30 cellular contexts compared by ENCODE assay signal in the genomic region with DNA sequence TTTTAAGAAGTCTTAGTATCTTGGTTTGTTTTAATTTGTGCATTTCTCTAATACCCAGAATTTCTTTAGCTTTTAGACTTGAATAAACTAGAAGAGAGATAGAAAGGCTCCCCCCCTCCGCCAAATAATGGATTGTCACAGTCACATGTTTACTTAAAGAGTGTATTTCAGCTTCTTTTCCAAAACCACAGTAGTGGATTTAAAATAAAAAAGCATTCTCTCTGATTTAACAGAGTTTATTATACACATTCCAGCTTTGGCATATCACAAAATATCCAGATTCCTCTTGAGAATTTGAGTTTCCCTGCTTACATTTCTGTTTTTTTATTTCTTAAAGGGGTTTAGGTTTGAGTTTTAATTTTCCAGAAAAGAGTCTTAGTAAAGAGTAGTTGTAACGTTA.
"Had no signal": no experiment of that assay in that cellular context is flagged by ENCODE, and none has a peak within 500 bp of the region (broad histone marks: within the 10 kb centered on the region; RNA-seq: fewer than 3 reads in every experiment).

No MANE protein-coding gene starts in this region.

- H3K9me3 Mint-ChIP-seq: activated CD8-positive, alpha-beta T cell treated with anti-CD3 and anti-CD28 coated beads for 36 hours; activated naive CD4-positive, alpha-beta T cell treated with anti-CD3 and anti-CD28 coated beads, Interleukin-2, amount 50 U/mL, for 24 hours; activated T-cell treated with anti-CD3 and anti-CD28 coated beads, Interleukin-2, amount 50 U/mL, for 72 hours; brain; central memory CD8-positive, alpha-beta T cell had no signal

- H3K27ac Mint-ChIP-seq: activated CD8-positive, alpha-beta T cell treated with anti-CD3 and anti-CD28 coated beads for 36 hours; activated naive CD4-positive, alpha-beta T cell treated with anti-CD3 and anti-CD28 coated beads, Interleukin-2, amount 50 U/mL, for 24 hours; activated T-cell treated with anti-CD3 and anti-CD28 coated beads, Interleukin-2, amount 50 U/mL, for 72 hours; brain had no signal

- H3K4me3 Mint-ChIP-seq: activated CD8-positive, alpha-beta T cell treated with anti-CD3 and anti-CD28 coated beads for 36 hours; activated naive CD4-positive, alpha-beta T cell treated with anti-CD3 and anti-CD28 coated beads, Interleukin-2, amount 50 U/mL, for 24 hours; activated T-cell treated with anti-CD3 and anti-CD28 coated beads, Interleukin-2, amount 50 U/mL, for 72 hours; brain; central memory CD8-positive, alpha-beta T cell had no signal

- H3K36me3 Mint-ChIP-seq: brain had no signal

- H3K9me3 ChIP-seq: SJCRH30 had no signal

- H3K4me1 ChIP-seq: SJCRH30 had no signal

- DNase-seq: activated CD4-positive, alpha-beta T cell treated with anti-CD3 and anti-CD28 coated beads for 4 hours; activated CD8-positive, alpha-beta memory T cell treated with anti-CD3 and anti-CD28 coated beads, Interleukin-2, amount 50 U/mL, for 4 hours; activated CD8-positive, alpha-beta T cell treated with anti-CD3 and anti-CD28 coated beads for 36 hours; activated effector memory CD4-positive, alpha-beta T cell treated with Interleukin-2 at 50 U/mL for 16 hours; activated naive CD4-positive, alpha-beta T cell; activated T-cell treated with anti-CD3 and anti-CD28 coated beads, Interleukin-2, amount 50 U/mL, for 72 hours; amygdala; Kasumi-1; KBM-7; NCI-H1048; NCI-H1417; NCI-H1694; NCI-H2029; NCI-H2107; NCI-H2171 treated with DMSO at 0.1 percent for 48 hours; NCI-H226; NCI-H526 treated with DMSO at 0.1 percent for 48 hours; NCI-H82; NK-92 treated with Interleukin-12 subunit alpha and Interleukin-12 subunit beta, amount 100 ng/mL, for 24 hours; OCI-M1; RPMI8226; SJCRH30; SW 1271 had no signal

- H3K27ac ChIP-seq: SJCRH30 had no signal

- H3K27me3 ChIP-seq: SJCRH30 had no signal

- ATAC-seq: activated CD4-positive, CD25-positive, alpha-beta regulatory T cell treated with anti-CD3 and anti-CD28 coated beads, Interleukin-2, amount 50 U/mL, for 24 hours; activated CD8-positive, alpha-beta T cell treated with anti-CD3 and anti-CD28 coated beads for 36 hours; activated T-cell treated with anti-CD3 and anti-CD28 coated beads, Interleukin-2, amount 50 U/mL, for 72 hours; Panc1; Right ventricle myocardium inferior; SK-N-SH treated with all-trans-retinoic acid at 6 μM for 48 hours had no signal

- H3K27me3 Mint-ChIP-seq: activated CD8-positive, alpha-beta T cell treated with anti-CD3 and anti-CD28 coated beads for 36 hours; activated naive CD4-positive, alpha-beta T cell treated with anti-CD3 and anti-CD28 coated beads, Interleukin-2, amount 50 U/mL, for 24 hours; brain; central memory CD8-positive, alpha-beta T cell had no signal

- H3K4me3 ChIP-seq: SJCRH30 had no signal
